20 cellular contexts compared by ENCODE assay signal in the genomic region with DNA sequence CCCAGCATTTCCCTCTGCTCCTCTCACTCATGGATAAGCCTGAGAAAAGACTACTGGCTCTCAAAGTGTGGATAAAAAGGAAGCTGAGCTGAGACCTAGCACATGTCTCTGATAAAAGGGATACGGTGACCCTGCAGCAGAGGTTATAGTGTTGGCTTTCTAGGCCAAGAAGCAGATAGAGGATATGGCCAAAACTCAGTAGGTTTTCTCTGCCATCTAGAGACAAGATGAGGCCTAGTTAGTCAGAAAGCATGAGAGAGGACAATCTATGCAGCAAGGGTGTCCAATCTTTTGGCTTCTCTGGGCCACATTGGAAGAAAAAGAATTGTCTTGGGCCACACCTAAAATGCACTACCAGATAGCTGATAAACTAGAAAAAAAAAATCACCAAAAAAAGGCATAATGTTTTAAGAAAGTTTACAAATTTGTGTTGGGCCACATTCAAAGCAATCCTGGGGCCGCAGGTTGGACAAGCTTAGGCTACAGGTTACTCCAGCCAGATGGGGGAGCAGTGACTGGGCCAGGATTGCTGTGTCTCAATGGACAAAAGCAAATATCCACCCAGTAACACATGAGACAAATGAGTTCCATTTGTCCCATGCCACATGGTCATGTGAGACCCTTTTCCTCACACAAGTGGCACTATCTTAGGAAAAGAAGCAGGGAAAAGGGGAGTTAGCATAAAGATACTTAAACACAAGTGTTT.
A peak's percentile ranks its signal among the peaks of the same experiment; 100 is the strongest.
DNase-seq lines count a peak whose midpoint lies in the region; TF ChIP-seq lines count a peak whose summit lies in the region.
"Had no signal": no experiment of that assay in that cellular context is flagged by ENCODE, and none has a peak within 500 bp of the region (broad histone marks: within the 10 kb centered on the region; RNA-seq: fewer than 3 reads in every experiment).

No MANE protein-coding gene starts in this region.

- H2BK12ac ChIP-seq in trophoblast cell (ENCODE audit: low read length) = no peak overlapping the region

- no peak overlapping the region for H3K4me2 ChIP-seq in OCI-LY3 (ENCODE audit: low read length)
- H3K4me2 ChIP-seq in trophoblast cell (ENCODE audit: low read length) = no peak overlapping the region
- H3K4me2 ChIP-seq in Karpas-422 (ENCODE audit: low read depth, low read length, poor library complexity, severe bottlenecking) = no peak overlapping the region

- H2BK120ac ChIP-seq in trophoblast cell (ENCODE audit: insufficient read depth, low read length, poor library complexity) = no peak overlapping the region

- peak; percentile 8; the same call in 1 of the 2 replicates for TF ChIP-seq CTCF in OCI-LY3 (IDR thresholded peaks at IDR 0.05; ENCODE audit: low read depth, low read length)

- H3K27ac ChIP-seq in OCI-LY3 (ENCODE audit: low read length) = no peak overlapping the region
- H3K27ac ChIP-seq in trophoblast cell (ENCODE audit: low read depth, low read length) = no peak overlapping the region
- no peak overlapping the region for H3K27ac ChIP-seq in Karpas-422 (ENCODE audit: low read length)
- H3K27ac ChIP-seq: right lobe of liver had no signal

- H3K9me2 ChIP-seq in Karpas-422 (replicated peaks; ENCODE audit: insufficient read depth, low read length) = no peaks in the 10 kb centered on the region

- H4K91ac ChIP-seq in trophoblast cell (ENCODE audit: low read depth, low read length) = no peak overlapping the region

- DNase-seq in activated naive CD4-positive, alpha-beta T cell treated with anti-CD3 and anti-CD28 coated beads for 36 hours = no peak
- DNase-seq in central memory CD4-positive, alpha-beta T cell = peak; percentile 1
- no peak for DNase-seq in trophoblast cell
- DNase-seq in HPDE6-E6E7 (ENCODE audit: extremely low spot score) = no peak
- DNase-seq in DMS153 (lab: John Stamatoyannopoulos, UW) = no peak
- DNase-seq in Karpas-422 = no peak
- DNase-seq: activated CD4-positive, CD25-positive, alpha-beta regulatory T cell; activated naive CD4-positive, alpha-beta T cell; EL; H7; hippocampal formation; MV-4-11; NCI-H1930; NCI-H446 treated with DMSO at 0.1 percent for 48 hours; occipital lobe; right lobe of liver; stimulated activated naive CD4-positive, alpha-beta T cell treated with Interleukin-2 at 50 U/mL for 16 hours had no signal

- intact Hi-C loops in activated naive CD4-positive, alpha-beta T cell treated with anti-CD3 and anti-CD28 coated beads for 36 hours (cut with micrococcal nuclease) = loop anchor here (1.0 kb wide), 3 partner anchors 81 to 307 kb away; no protein-coding TSS in a partner anchor

- no peak overlapping the region for H2AFZ ChIP-seq in OCI-LY3 (ENCODE audit: low read depth, low read length)
- H2AFZ ChIP-seq in trophoblast cell (ENCODE audit: insufficient read depth, low read length, poor library complexity) = no peak overlapping the region
- H2AFZ ChIP-seq in Karpas-422 (ENCODE audit: low read length) = no peak overlapping the region

- no peaks in the 10 kb centered on the region for H3K36me3 ChIP-seq in OCI-LY3 (replicated peaks; ENCODE audit: low read depth, low read length)
- H3K36me3 ChIP-seq in trophoblast cell (ENCODE audit: control insufficient read depth in 1 of 2, insufficient read depth in 2 of 2, low read length in 2 of 2) = no peaks in the 10 kb centered on the region
- H3K36me3 ChIP-seq in Karpas-422 (ENCODE audit: insufficient read depth, low read length) = no peaks in the 10 kb centered on the region
- H3K36me3 ChIP-seq: right lobe of liver had no signal

- no peaks in the 10 kb centered on the region for H3K27me3 Mint-ChIP-seq in activated naive CD4-positive, alpha-beta T cell treated with anti-CD3 and anti-CD28 coated beads, Interleukin-2, amount 50 U/mL, for 24 hours
- H3K27me3 Mint-ChIP-seq in activated naive CD4-positive, alpha-beta T cell treated with anti-CD3 and anti-CD28 coated beads for 36 hours (ENCODE audit: low read depth) = no peaks in the 10 kb centered on the region
- H3K27me3 Mint-ChIP-seq: IgD-negative memory B cell had no signal

- H2BK5ac ChIP-seq in trophoblast cell (ENCODE audit: low read depth, low read length, poor library complexity) = no peak overlapping the region

- H3K27ac Mint-ChIP-seq in activated naive CD4-positive, alpha-beta T cell treated with anti-CD3 and anti-CD28 coated beads, Interleukin-2, amount 50 U/mL, for 24 hours = peak overlapping the region; percentile 19
- no peak overlapping the region for H3K27ac Mint-ChIP-seq in activated naive CD4-positive, alpha-beta T cell treated with anti-CD3 and anti-CD28 coated beads for 36 hours
- H3K27ac Mint-ChIP-seq: IgD-negative memory B cell had no signal

- H4K20me1 ChIP-seq in OCI-LY3 (ENCODE audit: insufficient read depth, low read length) (no peaks in the 10 kb centered on the region), Karpas-422 (ENCODE audit: insufficient read depth, low read depth, low read length) (no peaks in the 10 kb centered on the region)

- peaks cover 40% of the 10 kb centered on the region for H3K4me1 Mint-ChIP-seq in activated naive CD4-positive, alpha-beta T cell treated with anti-CD3 and anti-CD28 coated beads, Interleukin-2, amount 50 U/mL, for 24 hours
- peaks cover 40% of the 10 kb centered on the region for H3K4me1 Mint-ChIP-seq in activated naive CD4-positive, alpha-beta T cell treated with anti-CD3 and anti-CD28 coated beads for 36 hours (ENCODE audit: low read depth)

- H3K79me2 ChIP-seq in OCI-LY3 (ENCODE audit: low read length) (no peaks in the 10 kb centered on the region), trophoblast cell (ENCODE audit: control insufficient read depth, insufficient read depth, low read length, poor library complexity) (peaks cover 3% of the 10 kb centered on the region), Karpas-422 (ENCODE audit: low read length) (no peaks in the 10 kb centered on the region)

- H4K8ac ChIP-seq in trophoblast cell (ENCODE audit: low read depth, low read length) = no peak overlapping the region

- H3K9ac ChIP-seq in OCI-LY3 (ENCODE audit: low read length) (no peak overlapping the region), trophoblast cell (ENCODE audit: low read length) (no peak overlapping the region), Karpas-422 (ENCODE audit: low read length) (no peak overlapping the region)

- CTCF ChIA-PET in activated naive CD4-positive, alpha-beta T cell treated with anti-CD3 and anti-CD28 coated beads for 36 hours (lab: Charles Lee) = interaction anchor here (0.6 to 0.8 kb wide), 2 partner anchors 11 to 79 kb away, joined by 3 read pairs; no protein-coding TSS in a partner anchor

- no peak overlapping the region for H3K23ac ChIP-seq in trophoblast cell (ENCODE audit: low read length)

- no peak overlapping the region for H3K4ac ChIP-seq in trophoblast cell (ENCODE audit: low read depth, low read length)

- WGBS in trophoblast cell (ENCODE audit: extremely low coverage, insufficient coverage, insufficient read length) = no CpG with 5 or more reads among the region's 2 CpGs

- H3K27me3 ChIP-seq in OCI-LY3 (ENCODE audit: low read depth, low read length) (no peaks in the 10 kb centered on the region), trophoblast cell (ENCODE audit: insufficient read depth, low read length) (no peaks in the 10 kb centered on the region), Karpas-422 (ENCODE audit: low read length) (no peaks in the 10 kb centered on the region)
- H3K27me3 ChIP-seq: right lobe of liver had no signal

- no peaks in the 10 kb centered on the region for H3K4me1 ChIP-seq in OCI-LY3 (ENCODE audit: low read length)
- H3K4me1 ChIP-seq in trophoblast cell (ENCODE audit: control insufficient read depth in 1 of 2, insufficient read depth in 2 of 2, low read length in 2 of 2) = peaks cover 10 to 11% of the 10 kb centered on the region in 2 experiments
- no peaks in the 10 kb centered on the region for H3K4me1 ChIP-seq in Karpas-422 (ENCODE audit: low read length)
- H3K4me1 ChIP-seq: right lobe of liver had no signal

- peaks cover 3% of the 10 kb centered on the region for H3K79me1 ChIP-seq in trophoblast cell (ENCODE audit: low read length)

- H3K36me3 Mint-ChIP-seq in activated naive CD4-positive, alpha-beta T cell treated with anti-CD3 and anti-CD28 coated beads, Interleukin-2, amount 50 U/mL, for 24 hours = peaks cover 8% of the 10 kb centered on the region
- H3K36me3 Mint-ChIP-seq in activated naive CD4-positive, alpha-beta T cell treated with anti-CD3 and anti-CD28 coated beads for 36 hours (ENCODE audit: low read depth) = peaks cover 6% of the 10 kb centered on the region
- H3K36me3 Mint-ChIP-seq: IgD-negative memory B cell had no signal

- H3K18ac ChIP-seq in trophoblast cell (ENCODE audit: low read length) = no peak overlapping the region

- no peak overlapping the region for H3K4me3 Mint-ChIP-seq in activated naive CD4-positive, alpha-beta T cell treated with anti-CD3 and anti-CD28 coated beads, Interleukin-2, amount 50 U/mL, for 24 hours
- no peak overlapping the region for H3K4me3 Mint-ChIP-seq in activated naive CD4-positive, alpha-beta T cell treated with anti-CD3 and anti-CD28 coated beads for 36 hours
- H3K4me3 Mint-ChIP-seq: IgD-negative memory B cell had no signal

- H3K14ac ChIP-seq in trophoblast cell (ENCODE audit: low read length) = no peak overlapping the region

- H3K9me3 Mint-ChIP-seq in activated naive CD4-positive, alpha-beta T cell treated with anti-CD3 and anti-CD28 coated beads, Interleukin-2, amount 50 U/mL, for 24 hours = peaks cover 5% of the 10 kb centered on the region
- H3K9me3 Mint-ChIP-seq in activated naive CD4-positive, alpha-beta T cell treated with anti-CD3 and anti-CD28 coated beads for 36 hours = peaks cover 5% of the 10 kb centered on the region

- H2AK5ac ChIP-seq in trophoblast cell (ENCODE audit: low read length) = peak overlapping the region; percentile 21

- H3K9me3 ChIP-seq in OCI-LY3 (ENCODE audit: insufficient read depth, low read length) (no peaks in the 10 kb centered on the region), trophoblast cell (ENCODE audit: insufficient read depth, low read depth, low read length) (no peaks in the 10 kb centered on the region), Karpas-422 (ENCODE audit: low read length) (no peaks in the 10 kb centered on the region; the same call in 1 of the 2 replicates)
- H3K9me3 ChIP-seq: right lobe of liver had no signal

- H4K12ac ChIP-seq in trophoblast cell (ENCODE audit: low read depth, low read length) = no peak overlapping the region

- H3K4me3 ChIP-seq in OCI-LY3 (ENCODE audit: low read length) = no peak overlapping the region
- no peak overlapping the region for H3K4me3 ChIP-seq in trophoblast cell (ENCODE audit: low read depth, low read length)
- no peak overlapping the region for H3K4me3 ChIP-seq in Karpas-422 (ENCODE audit: low read length)
- H3K4me3 ChIP-seq: right lobe of liver had no signal
